Comparison of ENCODE assay signal across 18 cellular contexts in the genomic region with DNA sequence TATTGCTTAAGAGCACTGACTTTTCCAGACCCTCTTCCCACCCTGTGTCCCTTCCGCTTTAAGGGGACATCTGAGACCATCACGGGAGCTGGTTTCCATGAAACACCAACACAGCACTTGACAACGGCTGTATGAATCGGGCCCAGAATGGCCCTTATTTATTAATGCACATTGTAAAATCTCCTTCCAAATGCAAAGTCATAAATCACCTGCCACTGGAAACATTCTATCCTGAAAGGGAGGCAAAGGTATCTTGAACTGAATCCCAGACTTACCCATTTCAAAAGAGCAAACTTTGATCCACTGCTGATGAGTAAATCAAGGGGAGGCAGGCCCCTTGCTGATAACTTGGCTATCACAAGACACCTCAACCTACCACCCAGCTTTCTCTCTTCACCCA. TPM values are rescaled to one million over a fixed set of nuclear protein-coding genes. Genes with fewer than 3 reads are reported as not detected.
DNase-seq lines count a peak whose midpoint lies in the region; ATAC-seq and TF ChIP-seq lines count a peak whose summit lies in the region.
"Had no signal": no experiment of that assay in that cellular context is flagged by ENCODE, and none has a peak within 500 bp of the region (broad histone marks: within the 10 kb centered on the region; RNA-seq: fewer than 3 reads in every experiment).

No MANE protein-coding gene starts in this region.

- H3K27ac ChIP-seq in right atrium auricular region, result peak overlapping the region; percentile 24 to 35
- H3K27ac ChIP-seq in left ventricle myocardium inferior (replicated peaks), result no peak overlapping the region
- peak overlapping the region; percentile 80 for H3K27ac ChIP-seq in rectal smooth muscle tissue (ENCODE audit: low read depth, low read length)
- H3K27ac ChIP-seq: BLaER1 treated with 17β-estradiol and CSF1 and Interleukin-3, amounts not matched to agents 10 nM and 100 nM; KMS-11 had no signal

- intact Hi-C loops in left ventricle myocardium inferior (cut with micrococcal nuclease), result no loop called here

- TF ChIP-seq CTCF in right atrium auricular region (IDR thresholded peaks at IDR 0.05), result no peak
- no peak for TF ChIP-seq CTCF in left ventricle myocardium inferior (IDR thresholded peaks at IDR 0.05; ENCODE audit: borderline replicate concordance)

- H3K4me1 ChIP-seq in right atrium auricular region (peaks cover 0 to 57% of the 10 kb centered on the region in 2 donors), left ventricle myocardium inferior (peaks cover 56% of the 10 kb centered on the region), rectal smooth muscle tissue (ENCODE audit: control insufficient read depth, insufficient read depth, low read length) (peaks cover 29% of the 10 kb centered on the region)

- ATAC-seq in left lobe of liver (peak; percentile 59), HG03571 (IDR thresholded peaks at IDR 0.05; ENCODE audit: unreplicated experiment) (no peak)
- ATAC-seq: activated CD8-positive, alpha-beta T cell treated with anti-CD3 and anti-CD28 coated beads for 36 hours had no signal

- DNase-seq in right atrium auricular region (ENCODE audit: low spot score) (no peak), left ventricle myocardium inferior (no peak), left lobe of liver (ENCODE audit: low spot score) (no peak), cerebellum (ENCODE audit: low spot score) (no peak), KG1 (lab: John Stamatoyannopoulos, UW) (no peak), amygdala (lab: John Stamatoyannopoulos, UW) (no peak)
- DNase-seq: 8988T; activated CD8-positive, alpha-beta T cell treated with anti-CD3 and anti-CD28 coated beads for 36 hours; activated naive CD8-positive, alpha-beta T cell treated with anti-CD3 and anti-CD28 coated beads, Interleukin-2, amount 10 ng/mL, durations not matched to agents 7 days and 5 days; dorsolateral prefrontal cortex; NCI-H1092 treated with DMSO at 0.1 percent for 48 hours; NCI-H2171; right cardiac atrium; stimulated activated CD4-positive, alpha-beta T cell treated with anti-CD3 and anti-CD28 coated beads, Interleukin-2, amount 100 ng/mL, for 24 hours had no signal

- H3K4me3 ChIP-seq in right atrium auricular region (no peak overlapping the region), left ventricle myocardium inferior (no peak overlapping the region), rectal smooth muscle tissue (ENCODE audit: low read length) (no peak overlapping the region)
- H3K4me3 ChIP-seq: BLaER1 treated with 17β-estradiol and CSF1 and Interleukin-3, amounts not matched to agents 10 nM and 100 nM; dorsolateral prefrontal cortex had no signal

- no peak overlapping the region for H3K9ac ChIP-seq in rectal smooth muscle tissue (ENCODE audit: low read length)
- H3K9ac ChIP-seq: BLaER1 treated with 17β-estradiol and CSF1 and Interleukin-3, amounts not matched to agents 10 nM and 100 nM; KMS-11 had no signal

- H3K36me3 ChIP-seq in right atrium auricular region, result no peaks in the 10 kb centered on the region
- no peaks in the 10 kb centered on the region for H3K36me3 ChIP-seq in left ventricle myocardium inferior
- no peaks in the 10 kb centered on the region for H3K36me3 ChIP-seq in rectal smooth muscle tissue (ENCODE audit: control insufficient read depth, insufficient read depth, low read length)
- H3K36me3 ChIP-seq: BLaER1 treated with 17β-estradiol and CSF1 and Interleukin-3, amounts not matched to agents 10 nM and 100 nM had no signal

- no peaks in the 10 kb centered on the region for H3K9me3 ChIP-seq in right atrium auricular region
- H3K9me3 ChIP-seq in left ventricle myocardium inferior (replicated peaks), result no peaks in the 10 kb centered on the region
- H3K9me3 ChIP-seq: BLaER1 treated with 17β-estradiol and CSF1 and Interleukin-3, amounts not matched to agents 10 nM and 100 nM had no signal

- H3K27me3 ChIP-seq in right atrium auricular region (no peaks in the 10 kb centered on the region), left ventricle myocardium inferior (ENCODE audit: low read depth) (no peaks in the 10 kb centered on the region), rectal smooth muscle tissue (ENCODE audit: control insufficient read depth, insufficient read depth, low read length) (no peaks in the 10 kb centered on the region)
- H3K27me3 ChIP-seq: BLaER1 treated with 17β-estradiol and CSF1 and Interleukin-3, amounts not matched to agents 10 nM and 100 nM; dorsolateral prefrontal cortex had no signal

RNA-seq across cellular contexts. Expression of gene SHB, which starts 37.4 kb away (rescaled TPM):
- total RNA-seq in right atrium auricular region (10 to 100 TPM; 33.9 to 39.9 TPM), left ventricle myocardium inferior (19.4 TPM), left lobe of liver (14.1 TPM), cerebellum (12.2 TPM)
